Comparison of ENCODE assay signal across 8 cellular contexts in genomic region chr17:64497565-64498035, GRCh38. TPM values are rescaled to one million over a fixed set of nuclear protein-coding genes. Genes with fewer than 3 reads are reported as not detected.
DNase-seq lines count a peak whose midpoint lies in the region; ATAC-seq and TF ChIP-seq lines count a peak whose summit lies in the region.

No MANE protein-coding gene starts in this region.

- peak; percentile 12 for ATAC-seq in CD8-positive, alpha-beta T cell
- ATAC-seq in naive thymus-derived CD4-positive, alpha-beta T cell = no peak
- ATAC-seq in HG02623 (IDR thresholded peaks at IDR 0.05; ENCODE audit: unreplicated experiment) (no peak), GM19328 (IDR thresholded peaks at IDR 0.05; ENCODE audit: unreplicated experiment) (no peak)

- H3K27ac Mint-ChIP-seq in CD8-positive, alpha-beta T cell = peak overlapping the region; percentile 98
- H3K27ac Mint-ChIP-seq in IgD-negative memory B cell = peak overlapping the region; percentile 95 to 99 (median 98)
- peak overlapping the region; percentile 91 to 100 (median 97) for H3K27ac Mint-ChIP-seq in naive thymus-derived CD4-positive, alpha-beta T cell

- peak overlapping the region; percentile 65 for H3K27ac ChIP-seq in CD8-positive, alpha-beta T cell (ENCODE audit: low read depth, low read length)
- H3K27ac ChIP-seq in mammary epithelial cell (ENCODE audit: insufficient read depth, low read depth, low read length) = peak overlapping the region; percentile 71
- H3K27ac ChIP-seq in naive thymus-derived CD4-positive, alpha-beta T cell (ENCODE audit: low read depth, low read length) = peak overlapping the region; percentile 83

- intact Hi-C loops in CD8-positive, alpha-beta T cell (cut with DNase I, micrococcal nuclease) = loop anchor here (1.0 to 10.0 kb wide), 5 partner anchors 9 to 655 kb away; partner anchors contain the start of genes CEP95 (in 2 of the 2), DDX5 (in 2 of the 2) and SMARCD2 (in 1 of the 2)
- intact Hi-C loops in mammary epithelial cell (cut with micrococcal nuclease) = loop anchor here (1.0 to 2.0 kb wide), 2 partner anchors 9 to 77 kb away; partner anchors contain the start of genes CEP95 and DDX5
- intact Hi-C loops in naive thymus-derived CD4-positive, alpha-beta T cell (cut with micrococcal nuclease) = loop anchor here (1.0 to 2.0 kb wide), 8 partner anchors 9 to 795 kb away; partner anchors contain the start of genes CEP95 (in 2 of the 2), DDX5 (in 2 of the 2) and TEX2 (in 2 of the 2)

- H3K79me2 ChIP-seq in mammary epithelial cell (ENCODE audit: insufficient read depth, low read length) = peaks cover 73% of the 10 kb centered on the region

- peak overlapping the region; percentile 85 for H3K4me3 ChIP-seq in CD8-positive, alpha-beta T cell (ENCODE audit: low read depth, low read length)
- peak overlapping the region; percentile 48 to 77 (median 70) for H3K4me3 ChIP-seq in mammary epithelial cell (replicated peaks in 1 of 3; ENCODE audit: insufficient read depth in 1 of 3, low read depth in 2 of 3, low read length in 3 of 3)
- peak overlapping the region; percentile 69 for H3K4me3 ChIP-seq in naive thymus-derived CD4-positive, alpha-beta T cell (ENCODE audit: low read length)

- no peaks in the 10 kb centered on the region for H3K27me3 Mint-ChIP-seq in CD8-positive, alpha-beta T cell (ENCODE audit: low read depth)
- H3K27me3 Mint-ChIP-seq in IgD-negative memory B cell = no peaks in the 10 kb centered on the region
- H3K27me3 Mint-ChIP-seq in naive thymus-derived CD4-positive, alpha-beta T cell = no peaks in the 10 kb centered on the region

- in situ Hi-C loops in mammary epithelial cell (cut with MboI; ENCODE audit: low sequenced_read_pairs in 2 of 2) = loop anchor here in 1 of 2 donors (10.0 kb wide), 1 partner anchor 193 kb away; no protein-coding TSS in a partner anchor

- CTCF ChIA-PET in CD8-positive, alpha-beta T cell (lab: Charles Lee) = interaction anchor here (0.5 to 12.8 kb wide), 4 partner anchors 9 to 151 kb away, joined by 3 to 246 read pairs (median 11); partner anchors contain the start of genes CEP95 and DDX5
- CTCF ChIA-PET in mammary epithelial cell (lab: Charles Lee; ENCODE audit: low non-redundant PET) = no interaction called here
- CTCF ChIA-PET in naive thymus-derived CD4-positive, alpha-beta T cell (lab: Charles Lee) = interaction anchor here (1.6 to 6.5 kb wide), 3 partner anchors 9 to 77 kb away, joined by 4 to 47 read pairs (median 30); partner anchors contain the start of genes CEP95 and DDX5

- peaks cover 43% of the 10 kb centered on the region for H3K4me1 ChIP-seq in CD8-positive, alpha-beta T cell (ENCODE audit: insufficient read depth, low read length)
- H3K4me1 ChIP-seq in mammary epithelial cell (ENCODE audit: insufficient read depth, low read length) = peaks cover 53% of the 10 kb centered on the region
- H3K4me1 ChIP-seq in naive thymus-derived CD4-positive, alpha-beta T cell (ENCODE audit: control insufficient read depth in 2 of 2, insufficient read depth in 2 of 2, low read length in 2 of 2) = peaks cover 27 to 37% of the 10 kb centered on the region in 2 donors

- dilution Hi-C loops in mammary epithelial cell (cut with HindIII; ENCODE audit: low sequenced_read_pairs) = loop anchor here (10.0 kb wide), 1 partner anchor 193 kb away; no protein-coding TSS in a partner anchor

- H3K4me1 Mint-ChIP-seq in CD8-positive, alpha-beta T cell (ENCODE audit: low read depth) = peaks cover 87% of the 10 kb centered on the region
- H3K4me1 Mint-ChIP-seq in IgD-negative memory B cell = peaks cover 38 to 75% (median 58%) of the 10 kb centered on the region in 3 donors
- peaks cover 47 to 91% (median 81%) of the 10 kb centered on the region in 7 donors for H3K4me1 Mint-ChIP-seq in naive thymus-derived CD4-positive, alpha-beta T cell

- H3K36me3 Mint-ChIP-seq in CD8-positive, alpha-beta T cell = peaks cover 61% of the 10 kb centered on the region
- peaks cover 4% of the 10 kb centered on the region for H3K36me3 Mint-ChIP-seq in IgD-negative memory B cell
- peaks cover 7 to 40% (median 32%) of the 10 kb centered on the region in 5 donors for H3K36me3 Mint-ChIP-seq in naive thymus-derived CD4-positive, alpha-beta T cell

- peak overlapping the region; percentile 80 for H3K4me2 ChIP-seq in mammary epithelial cell (ENCODE audit: insufficient read depth, low read depth, low read length)

- peak; percentile 6 for TF ChIP-seq CTCF in CD8-positive, alpha-beta T cell (IDR thresholded peaks at IDR 0.05)
- no peak for TF ChIP-seq CTCF in mammary epithelial cell (conservative IDR thresholded peaks at IDR 0.05 in 1 of 2, IDR thresholded peaks at IDR 0.05 in 1 of 2; ENCODE audit: extremely low read depth in 1 of 2, insufficient read depth in 1 of 2, low read depth in 1 of 2, low read length in 2 of 2)

- H3K9ac ChIP-seq in mammary epithelial cell (ENCODE audit: insufficient read depth, low read length) = peak overlapping the region; percentile 48

- 39% methylated on average over 4 of the region's 4 CpGs for WGBS in mammary epithelial cell (ENCODE audit: low coverage, missing lambda C conversion rate)

- H2AFZ ChIP-seq in mammary epithelial cell (ENCODE audit: low read depth, low read length) = no peak overlapping the region

- H3K4me3 Mint-ChIP-seq in CD8-positive, alpha-beta T cell = peak overlapping the region; percentile 99
- peak overlapping the region; percentile 97 to 100 (median 99) for H3K4me3 Mint-ChIP-seq in IgD-negative memory B cell
- H3K4me3 Mint-ChIP-seq in naive thymus-derived CD4-positive, alpha-beta T cell = peak overlapping the region; percentile 96 to 100 (median 99)

- no TSS peak for BruUV-seq in mammary epithelial cell (replicated peaks; lab: Mats Ljungman, UMichigan)

- no peaks in the 10 kb centered on the region for H3K9me3 ChIP-seq in CD8-positive, alpha-beta T cell (ENCODE audit: low read length)
- no peaks in the 10 kb centered on the region for H3K9me3 ChIP-seq in mammary epithelial cell (replicated peaks; ENCODE audit: insufficient read depth, low read length)
- H3K9me3 ChIP-seq in naive thymus-derived CD4-positive, alpha-beta T cell (ENCODE audit: control insufficient read depth in 2 of 3, low read length in 3 of 3) = no peaks in the 10 kb centered on the region

- POLR2A ChIA-PET in CD8-positive, alpha-beta T cell (lab: Charles Lee) = interaction anchor here (0.6 to 3.2 kb wide), 10 partner anchors 9 to 352 kb away, joined by 3 to 135 read pairs (median 4); partner anchors contain the start of genes CEP95 and DDX5
- POLR2A ChIA-PET in naive thymus-derived CD4-positive, alpha-beta T cell (lab: Charles Lee) = interaction anchor here (0.5 to 5.7 kb wide), 13 partner anchors 8 to 796 kb away, joined by 3 to 224 read pairs (median 5); partner anchors contain the start of genes CEP95 and DDX5

- H3K36me3 ChIP-seq in CD8-positive, alpha-beta T cell (ENCODE audit: insufficient read depth, low read length) = peaks cover 32% of the 10 kb centered on the region
- H3K36me3 ChIP-seq in mammary epithelial cell (ENCODE audit: insufficient read depth, low read length) = peaks cover 36% of the 10 kb centered on the region
- peaks cover 31 to 46% (median 40%) of the 10 kb centered on the region in 3 experiments for H3K36me3 ChIP-seq in naive thymus-derived CD4-positive, alpha-beta T cell (ENCODE audit: control insufficient read depth in 2 of 3, insufficient read depth in 3 of 3, low read length in 3 of 3)

- H3K9me3 Mint-ChIP-seq in CD8-positive, alpha-beta T cell = no peaks in the 10 kb centered on the region
- no peaks in the 10 kb centered on the region for H3K9me3 Mint-ChIP-seq in IgD-negative memory B cell
- H3K9me3 Mint-ChIP-seq in naive thymus-derived CD4-positive, alpha-beta T cell = peaks cover 0 to 41% (median 0%) of the 10 kb centered on the region in 11 donors

- DNase-seq in CD8-positive, alpha-beta T cell = no peak
- DNase-seq in mammary epithelial cell (no peak), SIG-M5 (lab: John Stamatoyannopoulos, UW) (no peak), DMS79 treated with DMSO at 0.1 percent for 48 hours (lab: John Stamatoyannopoulos, UW) (no peak)
- no peak for DNase-seq in naive thymus-derived CD4-positive, alpha-beta T cell

- peaks cover 4% of the 10 kb centered on the region for H4K20me1 ChIP-seq in mammary epithelial cell (ENCODE audit: insufficient read depth, low read length)

- H3K27me3 ChIP-seq in CD8-positive, alpha-beta T cell (ENCODE audit: insufficient read depth, low read length) = no peaks in the 10 kb centered on the region
- H3K27me3 ChIP-seq in mammary epithelial cell (ENCODE audit: insufficient read depth, low read length) = no peaks in the 10 kb centered on the region
- no peaks in the 10 kb centered on the region for H3K27me3 ChIP-seq in naive thymus-derived CD4-positive, alpha-beta T cell (ENCODE audit: control insufficient read depth in 2 of 2, insufficient read depth in 2 of 2, low read length in 2 of 2)

RNA-seq across cellular contexts. Expression of gene POLG2, which starts 0.7 kb away (rescaled TPM):
- 10 to 100 TPM; 28.1 to 32.7 TPM for total RNA-seq in CD8-positive, alpha-beta T cell
- 9.3 TPM for polyA plus RNA-seq in IgD-negative memory B cell
- 10 to 100 TPM in 1 of 2 donors, 1 to 10 TPM in 1; 3.8 to 17.7 TPM for total RNA-seq in mammary epithelial cell
- polyA plus RNA-seq in mammary epithelial cell = 5.1 TPM
- polyA minus RNA-seq in mammary epithelial cell = 3.4 TPM
- total RNA-seq in naive thymus-derived CD4-positive, alpha-beta T cell = 10 to 100 TPM; 34.5 to 69.6 (median 41.9) TPM
- polyA plus RNA-seq in naive thymus-derived CD4-positive, alpha-beta T cell = 1 to 10 TPM; 7.4 to 8.2 TPM

RNA-seq across cellular contexts. Expression of gene DDX5, which starts 8.5 kb away (rescaled TPM):
- 1,000 to 10,000 TPM; 2,300 to 2,332 TPM for total RNA-seq in CD8-positive, alpha-beta T cell
- polyA plus RNA-seq in IgD-negative memory B cell (1,084 TPM), mammary epithelial cell (459 TPM)
- total RNA-seq in mammary epithelial cell = 100 to 1,000 TPM; 365 to 726 TPM
- polyA minus RNA-seq in mammary epithelial cell = 589 TPM
- total RNA-seq in naive thymus-derived CD4-positive, alpha-beta T cell = 1,000 to 10,000 TPM in 4 of 5 experiments, 100 to 1,000 TPM in 1; 781 to 2,704 (median 1,632) TPM
- polyA plus RNA-seq in naive thymus-derived CD4-positive, alpha-beta T cell = 1,000 to 10,000 TPM; 1,423 to 1,510 TPM

RNA-seq across cellular contexts. Expression of gene CEP95, which starts 9.2 kb away (rescaled TPM):
- total RNA-seq in CD8-positive, alpha-beta T cell = 100 to 1,000 TPM; 248 to 282 TPM
- polyA plus RNA-seq in IgD-negative memory B cell (15.4 TPM), mammary epithelial cell (14.6 TPM)
- 10 to 100 TPM; 18.7 to 36.5 TPM for total RNA-seq in mammary epithelial cell
- polyA minus RNA-seq in mammary epithelial cell = 19.4 TPM
- total RNA-seq in naive thymus-derived CD4-positive, alpha-beta T cell = 100 to 1,000 TPM in 4 of 5 experiments, 10 to 100 TPM in 1; 46.7 to 192 (median 115) TPM
- 10 to 100 TPM; 11.3 to 16.6 TPM for polyA plus RNA-seq in naive thymus-derived CD4-positive, alpha-beta T cell

RNA-seq across cellular contexts. Expression of gene MILR1, which starts 48.7 kb away (rescaled TPM):
- total RNA-seq in CD8-positive, alpha-beta T cell = not detected
- polyA plus RNA-seq in IgD-negative memory B cell = 1.9 TPM
- under 1 TPM in 1 of 2 donors, not detected in 1; 0.33 TPM for total RNA-seq in mammary epithelial cell
- polyA plus RNA-seq in mammary epithelial cell = 2.5 TPM
- not detected for polyA minus RNA-seq in mammary epithelial cell
- 10 to 100 TPM in 1 of 5 experiments, 1 to 10 TPM in 4; 1.1 to 17.9 (median 1.6) TPM for total RNA-seq in naive thymus-derived CD4-positive, alpha-beta T cell
- polyA plus RNA-seq in naive thymus-derived CD4-positive, alpha-beta T cell = not detected
